In the genomic region with DNA sequence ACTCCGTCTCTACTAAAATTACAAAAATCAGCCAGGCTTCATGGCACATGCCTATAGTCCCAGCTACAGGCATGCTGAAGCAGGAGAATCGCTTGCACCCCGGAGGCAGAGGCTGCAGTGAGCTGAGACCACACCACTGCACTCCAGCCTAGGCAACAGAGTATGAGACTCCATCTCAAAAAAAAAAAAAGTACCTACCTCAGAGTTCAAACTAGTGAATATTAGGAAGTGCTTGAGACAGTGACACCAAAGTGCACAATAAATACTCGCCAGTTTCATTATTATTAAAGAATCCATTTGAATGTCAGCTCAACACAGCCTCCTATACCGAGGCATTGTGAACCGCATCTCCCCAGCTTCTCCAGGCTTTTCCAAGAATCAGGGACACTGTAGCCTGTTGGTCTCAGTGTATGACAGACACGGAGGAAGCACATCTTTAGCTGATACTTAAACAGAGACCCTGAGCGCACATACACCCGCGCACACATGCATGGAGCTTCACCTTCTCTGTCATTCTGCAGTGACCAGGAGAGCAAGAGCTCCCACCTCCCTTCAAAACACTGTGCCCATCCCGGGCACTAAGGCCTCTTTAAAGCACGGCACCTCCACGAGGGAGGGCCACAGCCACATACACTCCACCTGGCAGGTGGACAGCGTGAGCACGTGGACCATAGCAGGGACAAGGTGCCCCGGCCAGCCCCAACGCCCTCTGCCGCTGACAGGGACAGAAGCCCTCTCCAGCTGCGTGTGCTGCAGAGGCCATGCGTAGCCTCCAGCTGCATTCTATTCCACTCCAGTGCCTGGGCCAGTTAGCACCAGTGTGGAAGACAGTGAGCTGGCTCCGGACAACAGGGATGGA, we compare ENCODE assay signal across 8 cellular contexts. TPM values are rescaled to one million over a fixed set of nuclear protein-coding genes. Genes with fewer than 3 reads are reported as not detected.
DNase-seq lines count a peak whose midpoint lies in the region; ATAC-seq and TF ChIP-seq lines count a peak whose summit lies in the region.

No MANE protein-coding gene starts in this region.

- no peak overlapping the region for H3K4me3 ChIP-seq in CD4-positive, CD25-positive, alpha-beta regulatory T cell (ENCODE audit: low read depth, low read length)
- H3K4me3 ChIP-seq in brain microvascular endothelial cell (ENCODE audit: low read depth, low read length) (no peak overlapping the region), muscle layer of duodenum (ENCODE audit: low read depth in 1 of 2, low read length in 2 of 2) (no peak overlapping the region)

- peak overlapping the region in 3 of 4 donors; percentile 72 to 90 (median 80) for H3K4me3 Mint-ChIP-seq in CD4-positive, CD25-positive, alpha-beta regulatory T cell
- peak overlapping the region in 3 of 4 donors; percentile 34 to 94 (median 69) for H3K4me3 Mint-ChIP-seq in IgD-negative memory B cell

- H3K36me3 Mint-ChIP-seq in CD4-positive, CD25-positive, alpha-beta regulatory T cell: peaks cover 13% of the 10 kb centered on the region
- H3K36me3 Mint-ChIP-seq in IgD-negative memory B cell: peaks cover 2% of the 10 kb centered on the region

- H3K9me3 ChIP-seq in CD4-positive, CD25-positive, alpha-beta regulatory T cell (ENCODE audit: control insufficient read depth in 2 of 2, low read length in 2 of 2): no peaks in the 10 kb centered on the region
- no peaks in the 10 kb centered on the region for H3K9me3 ChIP-seq in muscle layer of duodenum (ENCODE audit: control insufficient read depth in 1 of 2, low read length in 2 of 2)

- peaks cover 10% of the 10 kb centered on the region for H3K27me3 Mint-ChIP-seq in CD4-positive, CD25-positive, alpha-beta regulatory T cell
- no peaks in the 10 kb centered on the region for H3K27me3 Mint-ChIP-seq in IgD-negative memory B cell

- no peak for ATAC-seq in CD4-positive, CD25-positive, alpha-beta regulatory T cell (ENCODE audit: low read depth in 2 of 2)
- ATAC-seq in HG02610 (IDR thresholded peaks at IDR 0.05; ENCODE audit: unreplicated experiment): no peak

- H3K36me3 ChIP-seq in CD4-positive, CD25-positive, alpha-beta regulatory T cell (ENCODE audit: control insufficient read depth, insufficient read depth, low read length): peaks cover 24% of the 10 kb centered on the region
- H3K36me3 ChIP-seq in brain microvascular endothelial cell (replicated peaks): peaks cover 47% of the 10 kb centered on the region
- peaks cover 30 to 35% of the 10 kb centered on the region in 2 donors for H3K36me3 ChIP-seq in muscle layer of duodenum (ENCODE audit: control insufficient read depth in 1 of 2, insufficient read depth in 2 of 2, low read length in 2 of 2)

- peak overlapping the region; percentile 76 to 88 (median 87) for H3K27ac Mint-ChIP-seq in CD4-positive, CD25-positive, alpha-beta regulatory T cell
- peak overlapping the region; percentile 64 to 98 (median 97) for H3K27ac Mint-ChIP-seq in IgD-negative memory B cell

- H3K4me1 ChIP-seq in CD4-positive, CD25-positive, alpha-beta regulatory T cell (ENCODE audit: control insufficient read depth, insufficient read depth, low read length, poor library complexity, severe bottlenecking): peaks cover 63% of the 10 kb centered on the region
- peaks cover 17 to 53% of the 10 kb centered on the region in 2 donors for H3K4me1 ChIP-seq in muscle layer of duodenum (ENCODE audit: control insufficient read depth in 1 of 2, insufficient read depth in 2 of 2, low read length in 2 of 2)

- H3K4me1 Mint-ChIP-seq in CD4-positive, CD25-positive, alpha-beta regulatory T cell: peaks cover 10 to 70% (median 25%) of the 10 kb centered on the region in 4 donors
- peaks cover 24 to 40% (median 30%) of the 10 kb centered on the region in 3 donors for H3K4me1 Mint-ChIP-seq in IgD-negative memory B cell

- no peaks in the 10 kb centered on the region for H3K27me3 ChIP-seq in CD4-positive, CD25-positive, alpha-beta regulatory T cell (ENCODE audit: control insufficient read depth, insufficient read depth, low read length)
- no peaks in the 10 kb centered on the region for H3K27me3 ChIP-seq in brain microvascular endothelial cell (replicated peaks)
- H3K27me3 ChIP-seq in muscle layer of duodenum (ENCODE audit: low read depth, low read length): no peaks in the 10 kb centered on the region

- H3K27ac ChIP-seq in CD4-positive, CD25-positive, alpha-beta regulatory T cell (ENCODE audit: insufficient read depth, low read length, poor library complexity, severe bottlenecking): peak overlapping the region; percentile 53
- H3K27ac ChIP-seq in brain microvascular endothelial cell: peak overlapping the region; percentile 58
- peak overlapping the region; percentile 63 for H3K27ac ChIP-seq in muscle layer of duodenum (ENCODE audit: low read length)

- no peaks in the 10 kb centered on the region for H3K9me3 Mint-ChIP-seq in CD4-positive, CD25-positive, alpha-beta regulatory T cell
- no peaks in the 10 kb centered on the region for H3K9me3 Mint-ChIP-seq in IgD-negative memory B cell

- DNase-seq in CD4-positive, CD25-positive, alpha-beta regulatory T cell: no peak
- DNase-seq in brain microvascular endothelial cell (no peak), HuH-7.5 (ENCODE audit: low spot score) (no peak), retina (no peak)
- DNase-seq in stimulated activated CD4-positive, alpha-beta T cell treated with anti-CD3 and anti-CD28 coated beads, Interleukin-4, amount 100 ng/mL, for 1 hour: no peak

- in situ Hi-C loops in brain microvascular endothelial cell (cut with HindIII; ENCODE audit: low pct_ligation_motif_present, low sequenced_read_pairs): no loop called here

- TF ChIP-seq CTCF in brain microvascular endothelial cell (IDR thresholded peaks at IDR 0.05; ENCODE audit: low read depth, low read length, missing control alignments): no peak

RNA-seq across cellular contexts. Expression of a gene that starts 5.2 kb away (rescaled TPM):
- total RNA-seq in CD4-positive, CD25-positive, alpha-beta regulatory T cell: 669 TPM
- polyA plus RNA-seq in CD4-positive, CD25-positive, alpha-beta regulatory T cell: 1,000 to 10,000 TPM; 1,962 to 2,973 (median 2,405) TPM
- polyA plus RNA-seq in IgD-negative memory B cell: 1,479 TPM

RNA-seq across cellular contexts. Expression of a gene that starts 16.3 kb away (rescaled TPM):
- 46.6 TPM for total RNA-seq in CD4-positive, CD25-positive, alpha-beta regulatory T cell
- 10 to 100 TPM in 1 of 4 donors, 1 to 10 TPM in 3; 5.6 to 10.4 (median 8.3) TPM for polyA plus RNA-seq in CD4-positive, CD25-positive, alpha-beta regulatory T cell
- 12.3 TPM for polyA plus RNA-seq in IgD-negative memory B cell

RNA-seq across cellular contexts. Expression of a gene that starts 28.6 kb away (rescaled TPM):
- total RNA-seq in CD4-positive, CD25-positive, alpha-beta regulatory T cell: 77.5 TPM
- polyA plus RNA-seq in CD4-positive, CD25-positive, alpha-beta regulatory T cell: 10 to 100 TPM; 13.2 to 34.0 (median 22.5) TPM
- 24.9 TPM for polyA plus RNA-seq in IgD-negative memory B cell

RNA-seq across cellular contexts. Expression of a gene that starts 45.6 kb away (rescaled TPM):
- total RNA-seq in CD4-positive, CD25-positive, alpha-beta regulatory T cell: 32.8 TPM
- polyA plus RNA-seq in CD4-positive, CD25-positive, alpha-beta regulatory T cell: 10 to 100 TPM; 21.5 to 29.1 (median 26.3) TPM
- 21.1 TPM for polyA plus RNA-seq in IgD-negative memory B cell

RNA-seq across cellular contexts. Expression of a gene that starts 46.4 kb away (rescaled TPM):
- total RNA-seq in CD4-positive, CD25-positive, alpha-beta regulatory T cell: 40.5 TPM
- 100 to 1,000 TPM; 243 to 372 (median 253) TPM for polyA plus RNA-seq in CD4-positive, CD25-positive, alpha-beta regulatory T cell
- 165 TPM for polyA plus RNA-seq in IgD-negative memory B cell
